Comparison of ENCODE assay signal across 1 cellular context in genomic region chr12:106358410-106359241, GRCh38.
TF ChIP-seq lines count a peak whose summit lies in the region.

No MANE protein-coding gene starts in this region.

TF ChIP-seq in K562, 482 proteins besides CTCF, POLR2A, EP300 and RAD21 (continued from another document and continues in another):
- TF ChIP-seq ZNF589 (CRISPR knock-in tag; IDR thresholded peaks at IDR 0.05; ENCODE audit: low read depth): peak; percentile 84
- peak; percentile 5 for TF ChIP-seq TAF1 (IDR thresholded peaks at IDR 0.05; ENCODE audit: control insufficient read depth, extremely low read depth, insufficient read depth, low read length, severe bottlenecking)
- TF ChIP-seq TEAD1 (CRISPR knock-in tag; IDR thresholded peaks at IDR 0.05): peak in 1 of 2 experiments; percentile 81; a peak in 2 of 4 replicates
- TF ChIP-seq SREBF1 (IDR thresholded peaks at IDR 0.05; ENCODE audit: borderline replicate concordance, low read depth, low read length): no peak
- peak; percentile 58 for TF ChIP-seq PKNOX1 (IDR thresholded peaks at IDR 0.05)
- TF ChIP-seq TCF3 (CRISPR knock-in tag; IDR thresholded peaks at IDR 0.05): peak; percentile 89
- TF ChIP-seq ZMIZ1 (IDR thresholded peaks at IDR 0.05; ENCODE audit: low read depth in 2 of 2, low read length in 2 of 2): peak in 1 of 2 experiments; percentile 76; a peak in 1 of 4 replicates
- no peak for TF ChIP-seq ZNF551 (CRISPR knock-in tag; IDR thresholded peaks at IDR 0.05)
- TF ChIP-seq NCOA1 (IDR thresholded peaks at IDR 0.05; ENCODE audit: low read depth): peak; percentile 29; the same call in 1 of the 2 replicates
- peak; percentile 91 for TF ChIP-seq KLF16 (IDR thresholded peaks at IDR 0.05)
- TF ChIP-seq FOXK1 (CRISPR knock-in tag; IDR thresholded peaks at IDR 0.05; ENCODE audit: borderline replicate concordance): no peak
- TF ChIP-seq POLR2H (tag; IDR thresholded peaks at IDR 0.05; ENCODE audit: low read depth): peak; percentile 76
- TF ChIP-seq MTA1 (IDR thresholded peaks at IDR 0.05; ENCODE audit: borderline replicate concordance): peak; percentile 55; the same call in 1 of the 2 replicates
- TF ChIP-seq NFATC3 (IDR thresholded peaks at IDR 0.05): 0 out of 2 replicates have a peak, but pooled peaks have one; percentile 67
- no peak for TF ChIP-seq WHSC1 (IDR thresholded peaks at IDR 0.05; ENCODE audit: low read length)
- TF ChIP-seq RCOR1 (IDR thresholded peaks at IDR 0.05; ENCODE audit: borderline replicate concordance in 1 of 2, low read depth in 2 of 2, low read length in 2 of 2): peak; percentile 23 to 94; a peak in 3 of 4 replicates
- peak; percentile 49; the same call in 1 of the 2 replicates for TF ChIP-seq ELF2 (CRISPR knock-in tag; IDR thresholded peaks at IDR 0.05)
- TF ChIP-seq GATA2 (CRISPR knock-in tag; IDR thresholded peaks at IDR 0.05): peak; percentile 93
- peak in 1 of 2 experiments; percentile 22; a peak in 1 of 4 replicates for TF ChIP-seq FOXK2 (conservative IDR thresholded peaks at IDR 0.05 in 1 of 2, IDR thresholded peaks at IDR 0.05 in 1 of 2; ENCODE audit: low read depth in 2 of 2)
- peak; percentile 15; the same call in 1 of the 2 replicates for TF ChIP-seq BRD4 (IDR thresholded peaks at IDR 0.05)
- TF ChIP-seq MCM5 (IDR thresholded peaks at IDR 0.05; ENCODE audit: low read depth): no peak
- peak; percentile 33; the same call in 1 of the 2 replicates for TF ChIP-seq NFE2 (IDR thresholded peaks at IDR 0.05; ENCODE audit: low read depth)
- TF ChIP-seq SMARCA4 (IDR thresholded peaks at IDR 0.05): peak; percentile 96
- TF ChIP-seq RNF2 (IDR thresholded peaks at IDR 0.05): peak; percentile 63; the same call in 1 of the 2 replicates
- TF ChIP-seq CREB3L1 (IDR thresholded peaks at IDR 0.05; ENCODE audit: borderline replicate concordance, low read depth): peak; percentile 99
- TF ChIP-seq KAT2B (IDR thresholded peaks at IDR 0.05; ENCODE audit: low read depth, low read length): no peak
- peak; percentile 74 for TF ChIP-seq FOSL1 (tag; conservative IDR thresholded peaks at IDR 0.05)
- TF ChIP-seq FOXM1 (IDR thresholded peaks at IDR 0.05; ENCODE audit: low read depth): peak; percentile 72; the same call in 1 of the 2 replicates
- TF ChIP-seq FOXM1 (CRISPR knock-in tag; IDR thresholded peaks at IDR 0.05; ENCODE audit: low read depth): no peak
- TF ChIP-seq NCOR1 (IDR thresholded peaks at IDR 0.05): peak; percentile 87
- peak; percentile 53 for TF ChIP-seq ETV1 (tag; conservative IDR thresholded peaks at IDR 0.05; ENCODE audit: low read depth)
- TF ChIP-seq ELF1 (tag; IDR thresholded peaks at IDR 0.05): peak; percentile 88
- peak; percentile 61 for TF ChIP-seq ATF3 (IDR thresholded peaks at IDR 0.05)
- no peak for TF ChIP-seq ATF3 (CRISPR knock-in tag; conservative IDR thresholded peaks at IDR 0.05)
- peak; percentile 93 for TF ChIP-seq SMARCC2 (IDR thresholded peaks at IDR 0.05; ENCODE audit: low read depth)
- TF ChIP-seq JUND (IDR thresholded peaks at IDR 0.05; ENCODE audit: borderline replicate concordance, low read depth, low read length): peak; percentile 76
- peak; percentile 56; the same call in 1 of the 3 replicates for TF ChIP-seq JUND (tag; IDR thresholded peaks at IDR 0.05; ENCODE audit: borderline replicate concordance, low read depth, low read length)
- TF ChIP-seq NR2C2 (CRISPR knock-in tag; IDR thresholded peaks at IDR 0.05): no peak
- peak; percentile 6; the same call in 1 of the 2 replicates for TF ChIP-seq NR2C2 (tag; IDR thresholded peaks at IDR 0.05)
- no peak for TF ChIP-seq PBX2 (CRISPR knock-in tag; IDR thresholded peaks at IDR 0.05; ENCODE audit: low read depth)
- peak; percentile 77 for TF ChIP-seq PBX2 (tag; conservative IDR thresholded peaks at IDR 0.05; ENCODE audit: low read depth)
- peak in 1 of 2 experiments; percentile 60; a peak in 2 of 4 replicates for TF ChIP-seq MLLT1 (IDR thresholded peaks at IDR 0.05)
- 0 out of 2 replicates have a peak, but pooled peaks have one; percentile 5 for TF ChIP-seq TCFL5 (CRISPR knock-in tag; conservative IDR thresholded peaks at IDR 0.05)
- TF ChIP-seq JUN (IDR thresholded peaks at IDR 0.05; ENCODE audit: borderline replicate concordance, low read depth, low read length): 0 out of 2 replicates have a peak, but pooled peaks have one; percentile 44
- no peak for TF ChIP-seq JUN (CRISPR knock-in tag; IDR thresholded peaks at IDR 0.05; ENCODE audit: borderline replicate concordance)
- TF ChIP-seq ZNF318 (IDR thresholded peaks at IDR 0.05; ENCODE audit: borderline replicate concordance in 1 of 2, low read depth in 1 of 2): peak in 1 of 2 experiments; percentile 58; a peak in 2 of 4 replicates
- TF ChIP-seq BMI1 (IDR thresholded peaks at IDR 0.05; ENCODE audit: low read length): no peak
